9 cellular contexts compared by ENCODE assay signal in the genomic region with DNA sequence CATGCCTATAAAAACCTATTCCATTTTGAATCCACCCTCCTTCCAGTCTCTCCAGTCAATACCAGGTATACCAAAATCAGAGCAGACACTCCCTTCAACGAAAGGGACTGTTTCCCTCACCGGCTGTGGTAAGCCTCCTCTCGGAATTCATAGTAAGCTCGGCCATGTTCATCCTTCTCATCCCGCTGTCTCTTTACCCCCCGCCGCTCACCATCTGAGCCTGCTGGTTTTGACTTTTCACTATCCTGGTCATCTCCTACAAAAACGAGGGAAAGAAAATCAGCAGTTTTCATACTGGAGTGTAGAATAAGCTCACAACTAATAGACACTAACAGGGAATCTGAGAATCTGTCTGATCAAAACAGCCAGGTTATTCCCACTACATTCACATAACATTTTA. TPM values are rescaled to one million over a fixed set of nuclear protein-coding genes. Genes with fewer than 3 reads are reported as not detected.
DNase-seq lines count a peak whose midpoint lies in the region; ATAC-seq and TF ChIP-seq lines count a peak whose summit lies in the region.
"Had no signal": no experiment of that assay in that cellular context is flagged by ENCODE, and none has a peak within 500 bp of the region (broad histone marks: within the 10 kb centered on the region; RNA-seq: fewer than 3 reads in every experiment).

No MANE protein-coding gene starts in this region.

- peak overlapping the region; percentile 75 for H3K4me2 ChIP-seq in OCI-LY1 (ENCODE audit: low read length)
- peak overlapping the region; percentile 95 for H3K4me2 ChIP-seq in neural progenitor cell

- peaks cover 32% of the 10 kb centered on the region for H3K4me1 ChIP-seq in CD8-positive, alpha-beta memory T cell (ENCODE audit: insufficient read depth, low read length)
- H3K4me1 ChIP-seq in OCI-LY1 (ENCODE audit: insufficient read depth, low read length, severe bottlenecking) (peaks cover 16% of the 10 kb centered on the region), neural progenitor cell (peaks cover 11% of the 10 kb centered on the region)

- peak overlapping the region; percentile 63 for H3K4me3 ChIP-seq in CD8-positive, alpha-beta memory T cell (ENCODE audit: low read length)
- peak overlapping the region; percentile 99 for H3K4me3 ChIP-seq in OCI-LY1 (ENCODE audit: low read depth, low read length, poor library complexity, severe bottlenecking)
- H3K4me3 ChIP-seq in dorsolateral prefrontal cortex: peak overlapping the region in 53 of 59 donors; percentile 6 to 99 (median 91)
- H3K4me3 ChIP-seq in neural progenitor cell: peak overlapping the region; percentile 79

- TF ChIP-seq CTCF in OCI-LY1 (IDR thresholded peaks at IDR 0.05; ENCODE audit: low read length): no peak
- no peak for TF ChIP-seq CTCF in dorsolateral prefrontal cortex (IDR thresholded peaks at IDR 0.05 in 54 of 56, conservative IDR thresholded peaks at IDR 0.05 in 2 of 56; ENCODE audit: low read depth in 1 of 56, partially characterized antibody in 56 of 56)
- TF ChIP-seq CTCF in neural progenitor cell (IDR thresholded peaks at IDR 0.05): no peak

- no peak overlapping the region for H3K27ac ChIP-seq in CD8-positive, alpha-beta memory T cell (ENCODE audit: low read depth, low read length)
- H3K27ac ChIP-seq in OCI-LY1 (ENCODE audit: low read depth, low read length, poor library complexity, severe bottlenecking) (no peak overlapping the region), dorsolateral prefrontal cortex (peak overlapping the region in 18 of 59 donors; percentile 7 to 99 (median 97)), neural progenitor cell (peak overlapping the region; percentile 4)

- no peaks in the 10 kb centered on the region for H3K9me2 ChIP-seq in OCI-LY1 (ENCODE audit: low read depth, low read length)

- peaks cover 55 to 70% (median 69%) of the 10 kb centered on the region in 3 donors for H3K4me1 Mint-ChIP-seq in CD8-positive, alpha-beta memory T cell
- peaks cover 46% of the 10 kb centered on the region for H3K4me1 Mint-ChIP-seq in neural progenitor cell

- CTCF ChIA-PET in CD8-positive, alpha-beta memory T cell (lab: Charles Lee): interaction anchor here (1.1 to 2.8 kb wide), 3 partner anchors 9 to 62 kb away, joined by 3 to 10 read pairs (median 3); a partner anchor contains a TSS

- H3K27ac Mint-ChIP-seq in CD8-positive, alpha-beta memory T cell: peak overlapping the region; percentile 44 to 97 (median 76)
- no peak overlapping the region for H3K27ac Mint-ChIP-seq in neural progenitor cell

- no peak for ATAC-seq in HG02852 (IDR thresholded peaks at IDR 0.05; ENCODE audit: unreplicated experiment)
- ATAC-seq in HG02885 (IDR thresholded peaks at IDR 0.05; ENCODE audit: poor library complexity, unreplicated experiment): no peak
- ATAC-seq: left lung had no signal

- intact Hi-C loops in dorsolateral prefrontal cortex (cut with DNase I): loop anchor here in 1 of 2 donors (10.0 kb wide), 1 partner anchor 131 kb away; no protein-coding TSS in a partner anchor

- peaks cover 24 to 87% (median 38%) of the 10 kb centered on the region in 3 donors for H3K36me3 Mint-ChIP-seq in CD8-positive, alpha-beta memory T cell
- H3K36me3 Mint-ChIP-seq in neural progenitor cell: peaks cover 53% of the 10 kb centered on the region

- no peaks in the 10 kb centered on the region for H3K9me3 Mint-ChIP-seq in CD8-positive, alpha-beta memory T cell
- H3K9me3 Mint-ChIP-seq in neural progenitor cell: no peaks in the 10 kb centered on the region

- no peaks in the 10 kb centered on the region for H3K27me3 ChIP-seq in CD8-positive, alpha-beta memory T cell (ENCODE audit: insufficient read depth, low read length, poor library complexity, severe bottlenecking)
- no peaks in the 10 kb centered on the region for H3K27me3 ChIP-seq in OCI-LY1 (ENCODE audit: insufficient read depth, low read length)
- H3K27me3 ChIP-seq in dorsolateral prefrontal cortex: no peaks in the 10 kb centered on the region
- H3K27me3 ChIP-seq in neural progenitor cell: no peaks in the 10 kb centered on the region
- H3K27me3 ChIP-seq: left lung had no signal

- no peaks in the 10 kb centered on the region for H3K9me3 ChIP-seq in CD8-positive, alpha-beta memory T cell (ENCODE audit: low read length)
- H3K9me3 ChIP-seq in OCI-LY1 (ENCODE audit: low read length): no peaks in the 10 kb centered on the region
- no peaks in the 10 kb centered on the region for H3K9me3 ChIP-seq in neural progenitor cell (ENCODE audit: low read depth)
- H3K9me3 ChIP-seq: left lung had no signal

- peak overlapping the region; percentile 92 to 99 (median 98) for H3K4me3 Mint-ChIP-seq in CD8-positive, alpha-beta memory T cell
- peak overlapping the region; percentile 93 for H3K4me3 Mint-ChIP-seq in neural progenitor cell

- POLR2A ChIA-PET in CD8-positive, alpha-beta memory T cell (lab: Charles Lee): interaction anchor here (0.7 to 1.7 kb wide), 3 partner anchors 62 to 739 kb away, joined by 3 to 4 read pairs (median 4); no protein-coding TSS in a partner anchor

- H4K20me1 ChIP-seq in OCI-LY1 (ENCODE audit: insufficient read depth, low read length): no peaks in the 10 kb centered on the region; the same call in 1 of the 2 replicates
- peaks cover 50% of the 10 kb centered on the region for H4K20me1 ChIP-seq in neural progenitor cell (ENCODE audit: low read depth)

- peaks cover 49% of the 10 kb centered on the region for H3K36me3 ChIP-seq in CD8-positive, alpha-beta memory T cell (ENCODE audit: insufficient read depth, low read length)
- peaks cover 73% of the 10 kb centered on the region for H3K36me3 ChIP-seq in OCI-LY1 (ENCODE audit: insufficient read depth, low read length)
- H3K36me3 ChIP-seq in neural progenitor cell: peaks cover 42% of the 10 kb centered on the region

- H3K79me2 ChIP-seq in OCI-LY1 (ENCODE audit: insufficient read depth, low read length) (peaks cover 42% of the 10 kb centered on the region), neural progenitor cell (ENCODE audit: low read depth) (peaks cover 85% of the 10 kb centered on the region)

- peak overlapping the region; percentile 82; the same call in 1 of the 2 replicates for H3K9ac ChIP-seq in OCI-LY1 (ENCODE audit: low read length)
- H3K9ac ChIP-seq in neural progenitor cell: peak overlapping the region; percentile 85

- H3K27me3 Mint-ChIP-seq in CD8-positive, alpha-beta memory T cell: peaks cover 0 to 3% of the 10 kb centered on the region in 2 donors
- peaks cover 9% of the 10 kb centered on the region for H3K27me3 Mint-ChIP-seq in neural progenitor cell (ENCODE audit: insufficient read depth, low read depth)

- DNase-seq in CD8-positive, alpha-beta memory T cell: no peak
- peak in 1 of 10 donors; percentile 58 for DNase-seq in dorsolateral prefrontal cortex
- no peak for DNase-seq in neural progenitor cell (ENCODE audit: low spot score)
- no peak for DNase-seq in NCI-H526 (lab: John Stamatoyannopoulos, UW)
- DNase-seq in globus pallidus (ENCODE audit: low spot score): no peak
- DNase-seq: left lung had no signal

- no peaks in the 10 kb centered on the region for H3F3A ChIP-seq in OCI-LY1 (ENCODE audit: insufficient read depth, low read length)
- H3F3A ChIP-seq in neural progenitor cell (ENCODE audit: low read depth): peaks cover 78% of the 10 kb centered on the region

- no peak overlapping the region for H2AFZ ChIP-seq in OCI-LY1 (ENCODE audit: low read length)
- H2AFZ ChIP-seq in neural progenitor cell (replicated peaks): no peak overlapping the region

RNA-seq across cellular contexts. Expression of a gene that starts 3.1 kb away (rescaled TPM):
- 10 to 100 TPM; 58.7 to 64.3 TPM for total RNA-seq in CD8-positive, alpha-beta memory T cell
- 3.3 TPM for polyA plus RNA-seq in CD8-positive, alpha-beta memory T cell
- total RNA-seq in dorsolateral prefrontal cortex: 100 to 1,000 TPM in 1 of 120 experiments, 10 to 100 TPM in 119; 49.2 to 100 (median 74.3) TPM
- total RNA-seq in neural progenitor cell (ENCODE audit: low replicate concordance): 30.9 and 32.5 TPM in 2 replicates

RNA-seq across cellular contexts. Expression of a gene that starts 4.1 kb away (rescaled TPM):
- total RNA-seq in CD8-positive, alpha-beta memory T cell: 10 to 100 TPM; 36.7 to 37.2 TPM
- 22.2 TPM for polyA plus RNA-seq in CD8-positive, alpha-beta memory T cell
- 10 to 100 TPM; 21.6 to 58.1 (median 38.1) TPM for total RNA-seq in dorsolateral prefrontal cortex
- 55.7 and 78.4 TPM in 2 replicates for total RNA-seq in neural progenitor cell (ENCODE audit: low replicate concordance)

RNA-seq across cellular contexts. Expression of a gene that starts 16.7 kb away (rescaled TPM):
- total RNA-seq in CD8-positive, alpha-beta memory T cell: not detected
- polyA plus RNA-seq in CD8-positive, alpha-beta memory T cell: 0.36 TPM
- total RNA-seq in dorsolateral prefrontal cortex: 100 to 1,000 TPM in 115 of 120 experiments, 10 to 100 TPM in 5; 71.3 to 383 (median 216) TPM
- 2.0 TPM in 1 of 2 replicates, not detected in the other for total RNA-seq in neural progenitor cell (ENCODE audit: low replicate concordance)

RNA-seq across cellular contexts. Expression of a gene that starts 16.9 kb away (rescaled TPM):
- total RNA-seq in CD8-positive, alpha-beta memory T cell: 10 to 100 TPM; 32.9 to 33.3 TPM
- polyA plus RNA-seq in CD8-positive, alpha-beta memory T cell: 48.8 TPM
- total RNA-seq in dorsolateral prefrontal cortex (100 to 1,000 TPM; 172 to 618 (median 433) TPM), neural progenitor cell (ENCODE audit: low replicate concordance) (34.6 and 63.1 TPM in 2 replicates)

RNA-seq across cellular contexts. Expression of a gene that starts 29.8 kb away (rescaled TPM):
- total RNA-seq in CD8-positive, alpha-beta memory T cell: 10 to 100 TPM in 1 of 2 experiments, 1 to 10 TPM in 1; 9.4 to 11.6 TPM
- polyA plus RNA-seq in CD8-positive, alpha-beta memory T cell: 3.5 TPM
- total RNA-seq in dorsolateral prefrontal cortex: 10 to 100 TPM in 115 of 120 experiments, 1 to 10 TPM in 5; 6.9 to 30.3 (median 15.2) TPM
- 9.2 and 22.8 TPM in 2 replicates for total RNA-seq in neural progenitor cell (ENCODE audit: low replicate concordance)

Comparison
In these comparisons a context has a peak if more than half of its experiments do, and no peak if none do; other contexts are left out.
1. RNA of a gene that starts 16.7 kb away (total RNA-seq): 71.3 to 383 TPM in dorsolateral prefrontal cortex; not detected in CD8-positive, alpha-beta memory T cell and 2.0 TPM in neural progenitor cell; every median in the first group is over 10 times any median in the second.
2. Peak in every context shown above with its lines, with median percentiles within 50 percentile points of each other: H3K4me3 ChIP-seq.